ENCODE assay signal across 8 cellular contexts in genomic region chr16:69338557-69339288, GRCh38. TPM values are rescaled to one million over a fixed set of nuclear protein-coding genes. Genes with fewer than 3 reads are reported as not detected.
DNase-seq lines count a peak whose midpoint lies in the region; ATAC-seq and TF ChIP-seq lines count a peak whose summit lies in the region.

No MANE protein-coding gene starts in this region.

- ATAC-seq in left lung, result no peak

- intact Hi-C loops in ascending aorta (cut with DNase I), result loop anchor here (1.0 to 10.0 kb wide), 3 partner anchors 8 to 1494 kb away; partner anchors contain the start of genes CENPT, NUTF2, PDF and THAP11
- intact Hi-C loops in left lung (cut with DNase I), result no loop called here

- H3K27me3 ChIP-seq in ascending aorta (no peaks in the 10 kb centered on the region), left lung (no peaks in the 10 kb centered on the region)

- H3K9me3 ChIP-seq in ascending aorta, result no peaks in the 10 kb centered on the region
- no peaks in the 10 kb centered on the region for H3K9me3 ChIP-seq in left lung

- H3K27ac ChIP-seq in ascending aorta, result peak overlapping the region; percentile 88 to 91
- peak overlapping the region; percentile 83 to 97 for H3K27ac ChIP-seq in left lung
- peak overlapping the region; percentile 91 for H3K27ac ChIP-seq in substantia nigra (ENCODE audit: low read depth, low read length, poor library complexity, severe bottlenecking)

- peaks cover 29 to 30% of the 10 kb centered on the region in 2 donors for H3K36me3 ChIP-seq in ascending aorta
- H3K36me3 ChIP-seq in left lung, result peaks cover 0 to 57% of the 10 kb centered on the region in 2 donors

- DNase-seq in NCI-H146 (lab: John Stamatoyannopoulos, UW), result peak; percentile 71
- DNase-seq in NCI-H146 treated with DMSO at 0.1 percent for 48 hours (lab: John Stamatoyannopoulos, UW; ENCODE audit: unreplicated experiment), result no peak
- DNase-seq in ascending aorta (ENCODE audit: low spot score in 2 of 2), result no peak
- peak in 1 of 2 donors; percentile 64 for DNase-seq in left lung
- peak in 3 of 49 donors; percentile 38 to 58 (median 53) for DNase-seq in substantia nigra (lab: John Stamatoyannopoulos, UW)
- no peak for DNase-seq in SKM-1 treated with dmso at 0.1 percent for 144 hours (lab: John Stamatoyannopoulos, UW; ENCODE audit: unreplicated experiment)
- no peak for DNase-seq in NAMALWA (ENCODE audit: low spot score)
- DNase-seq in SIG-M5 (lab: John Stamatoyannopoulos, UW), result no peak

- H3K4me1 ChIP-seq in ascending aorta (peaks cover 12 to 23% of the 10 kb centered on the region in 2 donors), left lung (peaks cover 23 to 39% of the 10 kb centered on the region in 2 donors)

- H3K4me3 ChIP-seq in ascending aorta (peak overlapping the region; percentile 93 to 95), left lung (peak overlapping the region; percentile 80 to 95)

- TF ChIP-seq CTCF in ascending aorta (IDR thresholded peaks at IDR 0.05), result no peak
- no peak for TF ChIP-seq CTCF in left lung (IDR thresholded peaks at IDR 0.05)

RNA-seq across cellular contexts. Expression of gene COG8, which starts 0.6 kb away (rescaled TPM):
- total RNA-seq in ascending aorta, result 24.7 TPM
- 10 to 100 TPM; 29.9 to 34.3 TPM for total RNA-seq in left lung

RNA-seq across cellular contexts. Expression of gene NIP7, which starts 0.8 kb away (rescaled TPM):
- total RNA-seq in ascending aorta (5.2 TPM), left lung (10 to 100 TPM; 17.4 to 25.8 TPM)

RNA-seq across cellular contexts. Expression of gene PDF, which starts 8.3 kb away (rescaled TPM):
- total RNA-seq in ascending aorta (49.9 TPM), left lung (10 to 100 TPM in 1 of 2 donors, 1 to 10 TPM in 1; 8.7 to 16.3 TPM)

RNA-seq across cellular contexts. Expression of gene TMED6, which starts 12.9 kb away (rescaled TPM):
- not detected for total RNA-seq in ascending aorta
- 1 to 10 TPM; 1.2 to 4.2 TPM for total RNA-seq in left lung

RNA-seq across cellular contexts. Expression of gene VPS4A, which starts 27.6 kb away (rescaled TPM):
- total RNA-seq in ascending aorta (38.3 TPM), left lung (10 to 100 TPM; 20.6 to 25.9 TPM)
